8 cellular contexts compared by ENCODE assay signal in the genomic region with DNA sequence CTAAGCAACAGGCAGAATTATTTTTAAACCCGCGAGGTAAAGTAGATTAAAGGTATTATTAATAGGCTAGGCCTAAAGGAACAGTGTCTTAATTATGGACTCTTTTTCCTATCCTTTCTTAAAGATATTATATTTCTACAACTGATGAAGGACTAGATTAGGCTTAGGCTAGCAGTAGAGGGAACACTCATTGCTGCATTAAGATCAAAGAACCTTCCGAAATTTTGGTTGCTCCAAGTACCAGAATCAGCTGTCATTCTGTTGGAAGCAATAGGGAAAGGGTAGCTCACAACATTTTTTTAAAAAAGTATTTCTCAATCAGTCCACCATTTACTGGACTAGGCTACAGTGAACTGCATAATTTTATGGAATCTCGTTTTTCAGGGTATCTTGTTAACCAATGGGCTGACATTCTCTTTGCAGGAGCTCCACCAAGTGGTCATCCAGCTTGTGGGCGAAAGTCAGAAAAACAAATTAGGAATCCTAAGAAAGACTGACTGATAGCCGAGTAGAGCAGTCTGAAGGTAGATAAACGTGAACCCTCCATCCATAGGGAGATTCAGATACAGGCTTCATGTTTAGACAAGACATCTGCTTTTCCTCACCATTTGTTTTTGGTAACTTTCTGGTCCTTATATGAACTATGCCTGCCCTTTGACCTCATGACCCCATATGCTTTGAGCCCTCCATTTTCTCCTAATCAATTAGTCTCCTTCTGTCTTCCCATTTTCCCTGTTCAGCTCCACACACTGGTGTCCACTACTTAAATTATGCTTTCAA.
DNase-seq lines count a peak whose midpoint lies in the region; ATAC-seq, FAIRE-seq and TF ChIP-seq lines count a peak whose summit lies in the region.

No MANE protein-coding gene starts in this region.

- no peak overlapping the region for H3K9ac ChIP-seq in smooth muscle cell (ENCODE audit: low read depth)

- no peaks in the 10 kb centered on the region for H3K79me2 ChIP-seq in smooth muscle cell (ENCODE audit: low read depth)

- TF ChIP-seq CTCF in RWPE2 (IDR thresholded peaks at IDR 0.05; ENCODE audit: poor library complexity, severe bottlenecking), result peak; percentile 96
- TF ChIP-seq CTCF in smooth muscle cell (IDR thresholded peaks at IDR 0.05; ENCODE audit: borderline replicate concordance, insufficient read depth, poor library complexity, severe bottlenecking), result peak; percentile 68

- no peaks in the 10 kb centered on the region for H4K20me1 ChIP-seq in smooth muscle cell (ENCODE audit: low read depth)

- H3K27ac ChIP-seq in RWPE2 (ENCODE audit: poor library complexity, severe bottlenecking) (no peak overlapping the region), caudate nucleus (ENCODE audit: low read depth, low read length) (no peak overlapping the region), smooth muscle cell (ENCODE audit: low read depth) (no peak overlapping the region)

- no peaks in the 10 kb centered on the region for H3K9me3 ChIP-seq in RWPE2 (ENCODE audit: severe bottlenecking)
- H3K9me3 ChIP-seq in smooth muscle cell (replicated peaks; ENCODE audit: low read depth), result no peaks in the 10 kb centered on the region

- FAIRE-seq in HTR-8/SVneo (lab: Jason Lieb, UNC), result peak; percentile 69

- 45% methylated on average over 7 of the region's 7 CpGs for WGBS in smooth muscle cell (ENCODE audit: low lambda C conversion rate)

- H3K4me3 ChIP-seq in RWPE2 (ENCODE audit: severe bottlenecking) (no peak overlapping the region), smooth muscle cell (no peak overlapping the region)

- H3K27me3 ChIP-seq in RWPE2 (ENCODE audit: insufficient read depth, poor library complexity, severe bottlenecking) (no peaks in the 10 kb centered on the region), smooth muscle cell (ENCODE audit: low read depth) (no peaks in the 10 kb centered on the region)

- ATAC-seq in GM21423 (IDR thresholded peaks at IDR 0.05; ENCODE audit: unreplicated experiment), result peak; percentile 40
- ATAC-seq in RWPE2 (ENCODE audit: low read depth), result peak; percentile 79

- H3K4me1 ChIP-seq in RWPE2 (ENCODE audit: insufficient read depth, poor library complexity, severe bottlenecking), result peaks cover 11% of the 10 kb centered on the region
- no peaks in the 10 kb centered on the region for H3K4me1 ChIP-seq in smooth muscle cell (ENCODE audit: low read depth)

- H3K4me2 ChIP-seq in smooth muscle cell, result no peak overlapping the region

- no peak overlapping the region for H2AFZ ChIP-seq in smooth muscle cell (ENCODE audit: low read depth)

- DNase-seq in ELF-1 (ENCODE audit: low read depth, low spot score), result peak; percentile 52
- DNase-seq in HTR-8/SVneo (ENCODE audit: insufficient read length, low spot score), result peak; percentile 60
- no peak for DNase-seq in RWPE2 (ENCODE audit: low spot score)
- DNase-seq in caudate nucleus (lab: John Stamatoyannopoulos, UW), result peak in 40 of 61 donors; percentile 2 to 60 (median 20)
- peak; percentile 64 for DNase-seq in islet precursor cell
- DNase-seq in smooth muscle cell (lab: John Stamatoyannopoulos, UW; ENCODE audit: unreplicated experiment), result no peak
- no peak for DNase-seq in NCI-H128 (lab: John Stamatoyannopoulos, UW; ENCODE audit: unreplicated experiment)

- no peaks in the 10 kb centered on the region for H3F3A ChIP-seq in smooth muscle cell (ENCODE audit: low read depth)

- H3K36me3 ChIP-seq in RWPE2 (ENCODE audit: low read depth), result no peaks in the 10 kb centered on the region
- no peaks in the 10 kb centered on the region for H3K36me3 ChIP-seq in smooth muscle cell (ENCODE audit: low read depth)

Comparison
In these comparisons a context has a peak if more than half of its experiments do, and no peak if none do; other contexts are left out.
1. DNase-seq: peak in ELF-1 (single experiment), HTR-8/SVneo (single experiment), caudate nucleus (40 of 61) and islet precursor cell (single experiment); none in RWPE2 (single experiment), smooth muscle cell (single experiment) and NCI-H128 (single experiment).